In the genomic region with DNA sequence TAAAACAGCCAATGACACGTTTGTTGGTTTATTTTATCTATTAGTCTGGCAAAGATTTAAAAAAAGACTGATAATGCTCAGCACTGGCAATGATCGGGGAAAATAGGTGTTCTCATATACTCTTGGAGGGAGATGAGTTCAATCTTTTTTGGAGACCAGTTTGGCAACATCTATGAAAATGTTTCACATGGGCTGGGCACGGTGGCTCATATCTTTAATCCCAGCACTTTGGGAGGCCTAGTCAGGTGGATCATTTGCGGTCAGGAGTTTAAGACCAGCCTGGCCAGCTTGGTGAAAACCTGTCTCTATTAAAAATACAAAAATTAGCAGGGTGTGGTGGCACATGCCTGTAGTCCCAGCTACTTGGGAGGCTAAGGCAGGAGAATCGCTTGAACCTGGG, we compare ENCODE assay signal across 24 cellular contexts. TPM values are rescaled to one million over a fixed set of nuclear protein-coding genes. Genes with fewer than 3 reads are reported as not detected.
DNase-seq lines count a peak whose midpoint lies in the region; ATAC-seq and TF ChIP-seq lines count a peak whose summit lies in the region.
"Had no signal": no experiment of that assay in that cellular context is flagged by ENCODE, and none has a peak within 500 bp of the region (broad histone marks: within the 10 kb centered on the region; RNA-seq: fewer than 3 reads in every experiment).

No MANE protein-coding gene starts in this region.

- H3K9me3 Mint-ChIP-seq in type B pancreatic cell: no peaks in the 10 kb centered on the region
- H3K9me3 Mint-ChIP-seq: CD4-positive, CD25-positive, alpha-beta regulatory T cell; H9; HFFc6 had no signal

- H3K27me3 ChIP-seq in HCT116 (ENCODE audit: insufficient read depth, low read length) (no peaks in the 10 kb centered on the region), mesendoderm (ENCODE audit: insufficient read depth, low read length, poor library complexity) (no peaks in the 10 kb centered on the region)
- H3K27me3 ChIP-seq: BLaER1, SJSA1 had no signal

- no peak overlapping the region for H3K18ac ChIP-seq in mesendoderm (ENCODE audit: low read length)

- BruUV-seq in HCT116 (replicated peaks; lab: Mats Ljungman, UMichigan): no TSS peak

- H3K9me3 ChIP-seq in HCT116 (ENCODE audit: control insufficient read depth in 1 of 2, insufficient read depth in 1 of 2, low read depth in 1 of 2, low read length in 2 of 2): no peaks in the 10 kb centered on the region
- H3K9me3 ChIP-seq: BLaER1, SJSA1 had no signal

- no peak for TF ChIP-seq RAD21 in HCT116 (IDR thresholded peaks at IDR 0.05; ENCODE audit: low read depth)

- H3K36me3 Mint-ChIP-seq in type B pancreatic cell: no peaks in the 10 kb centered on the region
- H3K36me3 Mint-ChIP-seq: CD4-positive, CD25-positive, alpha-beta regulatory T cell had no signal

- H3K4me3 Mint-ChIP-seq in type B pancreatic cell: peak overlapping the region; percentile 70
- H3K4me3 Mint-ChIP-seq: CD4-positive, CD25-positive, alpha-beta regulatory T cell; H9; HFFc6 had no signal

- DNase-seq in HCT116 (ENCODE audit: low read depth, low spot score) (no peak), epithelial cell of prostate (ENCODE audit: low read depth, low spot score) (no peak), mesendoderm (no peak), type B pancreatic cell (ENCODE audit: extremely low spot score, unreplicated experiment) (no peak), NCI-H1105 treated with DMSO at 0.1 percent for 48 hours (lab: John Stamatoyannopoulos, UW) (no peak), LoVo (ENCODE audit: low spot score) (no peak), sciatic nerve (ENCODE audit: low spot score) (no peak)
- DNase-seq: CD4-positive, CD25-positive, alpha-beta regulatory T cell; DMS79; EL; GDM1; H9; HFFc6; Karpas-422; NCI-H2029; NCI-H446; NCI-H524 treated with DMSO at 0.1 percent for 48 hours; NCI-H774 had no signal

- RAD21 ChIA-PET in HCT116 (lab: Charles Lee; ENCODE audit: low non-redundant PET in 1 of 2, low total read pairs in 2 of 2, uncharacterized antibody in 2 of 2, unreplicated experiment in 2 of 2): no interaction called here

- CTCF ChIA-PET in HCT116 (lab: Charles Lee): no interaction called here

- H3K4me3 ChIP-seq in HCT116 (replicated peaks in 1 of 2; ENCODE audit: low read depth in 1 of 2, low read length in 2 of 2) (no peak overlapping the region), mesendoderm (ENCODE audit: low read length) (no peak overlapping the region)
- H3K4me3 ChIP-seq: BLaER1, SJSA1 had no signal

- no peak for TF ChIP-seq POLR2A in HCT116 (IDR thresholded peaks at IDR 0.05; ENCODE audit: borderline replicate concordance, extremely low read depth, insufficient read depth, insufficient read length)

- H2BK5ac ChIP-seq in mesendoderm (ENCODE audit: low read length): no peak overlapping the region

- TF ChIP-seq CTCF in HCT116 (IDR thresholded peaks at IDR 0.05 in 2 of 3, conservative IDR thresholded peaks at IDR 0.05 in 1 of 3; ENCODE audit: borderline replicate concordance in 1 of 3, insufficient read depth in 1 of 3, low read depth in 2 of 3, low read length in 2 of 3): no peak
- no peak for TF ChIP-seq CTCF in type B pancreatic cell (conservative IDR thresholded peaks at IDR 0.05)

- peak overlapping the region; percentile 55 for H2AFZ ChIP-seq in HCT116 (ENCODE audit: low read depth, low read length, poor library complexity, severe bottlenecking)

- no peak overlapping the region for H3K23ac ChIP-seq in mesendoderm (ENCODE audit: low read length)

- no peak overlapping the region for H3K27ac ChIP-seq in HCT116 (ENCODE audit: low read depth, low read length)
- peak overlapping the region; percentile 70 for H3K27ac ChIP-seq in epithelial cell of prostate
- no peak overlapping the region for H3K27ac ChIP-seq in mesendoderm (ENCODE audit: low read depth, low read length)
- H3K27ac ChIP-seq: BLaER1, SJSA1 had no signal

- no peaks in the 10 kb centered on the region for H3K79me1 ChIP-seq in mesendoderm (ENCODE audit: low read length)

- intact Hi-C loops in HCT116 (cut with micrococcal nuclease): no loop called here
- intact Hi-C loops in sciatic nerve (cut with DNase I): no loop called here

- H3K27ac Mint-ChIP-seq in type B pancreatic cell: peak overlapping the region; percentile 91
- H3K27ac Mint-ChIP-seq: H9, HFFc6 had no signal

- ATAC-seq in HCT116 (no peak), sciatic nerve (no peak)
- ATAC-seq: HepG2, PC-3, Right ventricle myocardium inferior had no signal

- H3K9ac ChIP-seq in HCT116 (ENCODE audit: low read length) (no peak overlapping the region), mesendoderm (ENCODE audit: low read length) (no peak overlapping the region)
- H3K9ac ChIP-seq: BLaER1 had no signal

- no peaks in the 10 kb centered on the region for H3K36me3 ChIP-seq in HCT116 (ENCODE audit: control insufficient read depth in 1 of 2, insufficient read depth in 2 of 2, low read length in 2 of 2)
- H3K36me3 ChIP-seq in mesendoderm (ENCODE audit: control insufficient read depth, insufficient read depth, low read length): no peaks in the 10 kb centered on the region
- H3K36me3 ChIP-seq: BLaER1, SJSA1 had no signal

- H4K20me1 ChIP-seq in HCT116 (ENCODE audit: insufficient read depth): no peaks in the 10 kb centered on the region
- H4K20me1 ChIP-seq: BLaER1 had no signal

- H3K9me2 ChIP-seq in HCT116 (ENCODE audit: insufficient read depth): no peaks in the 10 kb centered on the region

- H3K4ac ChIP-seq in mesendoderm (ENCODE audit: low read depth, low read length): no peak overlapping the region

- no peak overlapping the region for H4K8ac ChIP-seq in mesendoderm (ENCODE audit: low read depth, low read length)

- H2AK5ac ChIP-seq in mesendoderm (ENCODE audit: low read length): no peak overlapping the region

- H4K5ac ChIP-seq in mesendoderm (ENCODE audit: low read length): no peak overlapping the region

- H2BK15ac ChIP-seq in mesendoderm (replicated peaks; ENCODE audit: low read depth): no peak overlapping the region

- H3K4me2 ChIP-seq in HCT116 (ENCODE audit: low read length): peak overlapping the region; percentile 3; the same call in 1 of the 2 replicates
- no peak overlapping the region for H3K4me2 ChIP-seq in mesendoderm (ENCODE audit: low read length)
- H3K4me2 ChIP-seq: BLaER1 had no signal

- H3K4me1 ChIP-seq in HCT116 (ENCODE audit: control insufficient read depth in 1 of 2, insufficient read depth in 2 of 2, low read length in 2 of 2): peaks cover 18 to 39% of the 10 kb centered on the region in 2 experiments; a peak in 3 of 4 replicates
- no peaks in the 10 kb centered on the region for H3K4me1 ChIP-seq in mesendoderm (ENCODE audit: control insufficient read depth, low read depth, low read length)
- H3K4me1 ChIP-seq: BLaER1, SJSA1 had no signal

- POLR2A ChIA-PET in HCT116 (lab: Charles Lee): no interaction called here

- H3K56ac ChIP-seq in mesendoderm (ENCODE audit: low read length): no peak overlapping the region

- WGBS in mesendoderm (ENCODE audit: extremely low coverage, insufficient coverage, low lambda C conversion rate): no CpG with 5 or more reads among the region's 5 CpGs

- no peaks in the 10 kb centered on the region for H3K27me3 Mint-ChIP-seq in type B pancreatic cell

- peaks cover 6% of the 10 kb centered on the region for H3K4me1 Mint-ChIP-seq in type B pancreatic cell (ENCODE audit: unreplicated experiment)

- H3K79me2 ChIP-seq in HCT116 (ENCODE audit: insufficient read depth, low read length) (no peaks in the 10 kb centered on the region), mesendoderm (ENCODE audit: control insufficient read depth, insufficient read depth, low read length) (no peaks in the 10 kb centered on the region)

- H2BK120ac ChIP-seq in mesendoderm (ENCODE audit: low read depth, low read length): peak overlapping the region; percentile 38

TF ChIP-seq in HCT116, 20 proteins besides CTCF, POLR2A, EP300 and RAD21 (continues in another document):
- TF ChIP-seq, protein P1, sequence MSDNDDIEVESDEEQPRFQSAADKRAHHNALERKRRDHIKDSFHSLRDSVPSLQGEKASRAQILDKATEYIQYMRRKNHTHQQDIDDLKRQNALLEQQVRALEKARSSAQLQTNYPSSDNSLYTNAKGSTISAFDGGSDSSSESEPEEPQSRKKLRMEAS (IDR thresholded peaks at IDR 0.05): no peak
- TF ChIP-seq SRF (IDR thresholded peaks at IDR 0.05; ENCODE audit: low read depth) (no peak), ZFX (IDR thresholded peaks at IDR 0.05) (no peak), YY1 (IDR thresholded peaks at IDR 0.05; ENCODE audit: extremely low read depth, insufficient replicate concordance, low read depth, low read length) (no peak), EGR1 (IDR thresholded peaks at IDR 0.05; ENCODE audit: low read depth) (no peak), TCF7L2 (IDR thresholded peaks at IDR 0.05; ENCODE audit: borderline replicate concordance, extremely low read depth, insufficient read depth, insufficient read length) (no peak), EZH2 (IDR thresholded peaks at IDR 0.05) (no peak), REST (IDR thresholded peaks at IDR 0.05; ENCODE audit: low read depth) (no peak), SP1 (IDR thresholded peaks at IDR 0.05; ENCODE audit: low read depth) (no peak)

RNA-seq across cellular contexts. Expression of gene ANKRD31, which starts 6.8 kb away (rescaled TPM):
- total RNA-seq in HCT116 (2021; ENCODE audit: unreplicated experiment): 0.30 TPM
- polyA plus RNA-seq in HCT116 (2012): 0.05 and 0.07 TPM in 2 replicates
- polyA plus RNA-seq in mesendoderm (2013, experiment 1 of 2): 0.13 TPM
- 0.15 TPM for polyA plus RNA-seq in mesendoderm (2013, experiment 2 of 2)
- total RNA-seq in type B pancreatic cell (ENCODE audit: low replicate concordance): 0.34 and 0.45 TPM in 2 replicates
- total RNA-seq in sciatic nerve: 0.53 TPM
- total RNA-seq: M059J, SJSA1 had no signal
